ENCODE assay signal across 1 cellular context in the genomic region with DNA sequence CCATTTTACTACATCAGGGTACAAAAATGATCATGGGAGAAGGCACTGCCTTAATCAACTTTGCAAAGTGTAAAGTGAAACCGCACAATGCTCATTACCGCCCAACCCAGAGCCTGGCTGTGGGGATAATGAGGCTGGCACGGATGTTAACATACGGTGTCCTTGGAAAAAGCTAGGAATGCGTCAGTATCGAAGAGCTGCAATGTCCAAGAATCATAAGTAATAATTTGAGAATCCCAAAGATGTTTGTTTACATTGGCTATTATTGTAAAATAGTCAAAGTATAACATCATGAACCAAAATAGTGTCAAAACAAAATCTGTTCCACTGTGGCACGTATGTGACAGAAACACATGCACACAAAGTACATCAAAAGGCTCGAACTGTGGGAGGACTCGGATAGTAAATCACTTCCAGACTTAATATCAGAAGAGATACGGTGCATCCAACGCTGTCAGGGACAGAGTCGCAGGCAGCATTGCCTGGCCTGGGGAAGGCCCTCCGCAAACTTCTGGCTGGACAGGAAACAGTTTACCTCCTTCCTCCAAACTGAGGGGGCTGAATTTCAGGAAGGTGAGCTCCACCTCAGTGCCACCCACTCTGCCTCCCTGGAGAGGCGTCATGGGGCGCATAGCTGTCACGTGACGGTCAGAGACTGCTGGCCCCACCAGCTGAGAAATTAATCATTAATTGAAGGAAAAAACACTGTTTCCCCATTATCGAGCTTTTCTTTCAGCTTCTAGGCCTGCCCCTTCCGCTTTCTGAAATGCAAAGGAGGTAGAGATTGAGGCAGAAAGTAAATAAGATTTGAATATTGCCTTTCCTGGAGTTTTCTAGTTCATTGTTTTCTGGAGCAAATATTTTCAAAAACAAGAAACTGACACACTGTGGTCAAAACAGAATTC.
TF ChIP-seq lines count a peak whose summit lies in the region.

No MANE protein-coding gene starts in this region.

TF ChIP-seq in HepG2, 621 proteins besides CTCF, POLR2A, EP300 and RAD21 (continued from another document and continues in another):
- TF ChIP-seq, protein P1, sequence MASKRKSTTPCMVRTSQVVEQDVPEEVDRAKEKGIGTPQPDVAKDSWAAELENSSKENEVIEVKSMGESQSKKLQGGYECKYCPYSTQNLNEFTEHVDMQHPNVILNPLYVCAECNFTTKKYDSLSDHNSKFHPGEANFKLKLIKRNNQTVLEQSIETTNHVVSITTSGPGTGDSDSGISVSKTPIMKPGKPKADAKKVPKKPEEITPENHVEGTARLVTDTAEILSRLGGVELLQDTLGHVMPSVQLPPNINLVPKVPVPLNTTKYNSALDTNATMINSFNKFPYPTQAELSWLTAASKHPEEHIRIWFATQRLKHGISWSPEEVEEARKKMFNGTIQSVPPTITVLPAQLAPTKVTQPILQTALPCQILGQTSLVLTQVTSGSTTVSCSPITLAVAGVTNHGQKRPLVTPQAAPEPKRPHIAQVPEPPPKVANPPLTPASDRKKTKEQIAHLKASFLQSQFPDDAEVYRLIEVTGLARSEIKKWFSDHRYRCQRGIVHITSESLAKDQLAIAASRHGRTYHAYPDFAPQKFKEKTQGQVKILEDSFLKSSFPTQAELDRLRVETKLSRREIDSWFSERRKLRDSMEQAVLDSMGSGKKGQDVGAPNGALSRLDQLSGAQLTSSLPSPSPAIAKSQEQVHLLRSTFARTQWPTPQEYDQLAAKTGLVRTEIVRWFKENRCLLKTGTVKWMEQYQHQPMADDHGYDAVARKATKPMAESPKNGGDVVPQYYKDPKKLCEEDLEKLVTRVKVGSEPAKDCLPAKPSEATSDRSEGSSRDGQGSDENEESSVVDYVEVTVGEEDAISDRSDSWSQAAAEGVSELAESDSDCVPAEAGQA (IDR thresholded peaks at IDR 0.05; ENCODE audit: low read depth): peak; percentile 77; the same call in 1 of the 2 replicates
- TF ChIP-seq, protein P1 (CRISPR knock-in tag; IDR thresholded peaks at IDR 0.05; ENCODE audit: borderline replicate concordance): no peak
- TF ChIP-seq, protein P2, sequence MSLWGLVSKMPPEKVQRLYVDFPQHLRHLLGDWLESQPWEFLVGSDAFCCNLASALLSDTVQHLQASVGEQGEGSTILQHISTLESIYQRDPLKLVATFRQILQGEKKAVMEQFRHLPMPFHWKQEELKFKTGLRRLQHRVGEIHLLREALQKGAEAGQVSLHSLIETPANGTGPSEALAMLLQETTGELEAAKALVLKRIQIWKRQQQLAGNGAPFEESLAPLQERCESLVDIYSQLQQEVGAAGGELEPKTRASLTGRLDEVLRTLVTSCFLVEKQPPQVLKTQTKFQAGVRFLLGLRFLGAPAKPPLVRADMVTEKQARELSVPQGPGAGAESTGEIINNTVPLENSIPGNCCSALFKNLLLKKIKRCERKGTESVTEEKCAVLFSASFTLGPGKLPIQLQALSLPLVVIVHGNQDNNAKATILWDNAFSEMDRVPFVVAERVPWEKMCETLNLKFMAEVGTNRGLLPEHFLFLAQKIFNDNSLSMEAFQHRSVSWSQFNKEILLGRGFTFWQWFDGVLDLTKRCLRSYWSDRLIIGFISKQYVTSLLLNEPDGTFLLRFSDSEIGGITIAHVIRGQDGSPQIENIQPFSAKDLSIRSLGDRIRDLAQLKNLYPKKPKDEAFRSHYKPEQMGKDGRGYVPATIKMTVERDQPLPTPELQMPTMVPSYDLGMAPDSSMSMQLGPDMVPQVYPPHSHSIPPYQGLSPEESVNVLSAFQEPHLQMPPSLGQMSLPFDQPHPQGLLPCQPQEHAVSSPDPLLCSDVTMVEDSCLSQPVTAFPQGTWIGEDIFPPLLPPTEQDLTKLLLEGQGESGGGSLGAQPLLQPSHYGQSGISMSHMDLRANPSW (CRISPR knock-in tag; IDR thresholded peaks at IDR 0.05; ENCODE audit: borderline replicate concordance): peak; percentile 72; the same call in 1 of the 2 replicates
- TF ChIP-seq ZNF292 (CRISPR knock-in tag; IDR thresholded peaks at IDR 0.05; ENCODE audit: borderline replicate concordance, low read depth) (peak; percentile 84; the same call in 1 of the 2 replicates), SPEN (CRISPR knock-in tag; IDR thresholded peaks at IDR 0.05; ENCODE audit: low read depth) (peak; percentile 66), SMAD3 (CRISPR knock-in tag; IDR thresholded peaks at IDR 0.05) (peak; percentile 78; the same call in 1 of the 2 replicates), BHLHE40 (IDR thresholded peaks at IDR 0.05; ENCODE audit: low read length) (peak; percentile 98), ARNT (IDR thresholded peaks at IDR 0.05) (no peak), SNAPC2 (CRISPR knock-in tag; IDR thresholded peaks at IDR 0.05) (peak; percentile 56), TBX3 (IDR thresholded peaks at IDR 0.05; ENCODE audit: borderline replicate concordance) (peak; percentile 11; the same call in 1 of the 2 replicates), ZC3H4 (CRISPR knock-in tag; IDR thresholded peaks at IDR 0.05; ENCODE audit: borderline replicate concordance) (peak; percentile 95), ELF4 (CRISPR knock-in tag; IDR thresholded peaks at IDR 0.05; ENCODE audit: borderline replicate concordance) (no peak; the same call in 1 of the 2 replicates), EZH2 (conservative IDR thresholded peaks at IDR 0.05; ENCODE audit: low read depth, low read length) (no peak), RBFOX2 (IDR thresholded peaks at IDR 0.05; ENCODE audit: low read depth, low read length) (peak; percentile 78), RELA (CRISPR knock-in tag; IDR thresholded peaks at IDR 0.05) (0 out of 2 replicates have a peak, but pooled peaks have one; percentile 32), RBM22 (optimal IDR thresholded peaks at IDR 0.05; ENCODE audit: low read length) (peak; percentile 91), ZNF383 (CRISPR knock-in tag; IDR thresholded peaks at IDR 0.05; ENCODE audit: borderline replicate concordance) (no peak), HIVEP1 (CRISPR knock-in tag; IDR thresholded peaks at IDR 0.05) (0 out of 2 replicates have a peak, but pooled peaks have one; percentile 66), ZNF317 (CRISPR knock-in tag; IDR thresholded peaks at IDR 0.05) (peak; percentile 30; the same call in 1 of the 2 replicates), JDP2 (CRISPR knock-in tag; IDR thresholded peaks at IDR 0.05; ENCODE audit: borderline replicate concordance) (no peak; the same call in 1 of the 2 replicates), ZNF547 (CRISPR knock-in tag; IDR thresholded peaks at IDR 0.05) (peak; percentile 76), MBD4 (IDR thresholded peaks at IDR 0.05; ENCODE audit: borderline replicate concordance, low read length) (peak; percentile 40; the same call in 1 of the 2 replicates), MAZ (IDR thresholded peaks at IDR 0.05; ENCODE audit: borderline replicate concordance, low read depth, low read length) (no peak), MAZ (CRISPR knock-in tag; IDR thresholded peaks at IDR 0.05; ENCODE audit: low read depth) (peak; percentile 73), CENPT (CRISPR knock-in tag; IDR thresholded peaks at IDR 0.05; ENCODE audit: low read depth) (no peak), ZNF136 (CRISPR knock-in tag; IDR thresholded peaks at IDR 0.05; ENCODE audit: low read depth) (peak; percentile 97; the same call in 1 of the 2 replicates)
- TF ChIP-seq, protein P3, sequence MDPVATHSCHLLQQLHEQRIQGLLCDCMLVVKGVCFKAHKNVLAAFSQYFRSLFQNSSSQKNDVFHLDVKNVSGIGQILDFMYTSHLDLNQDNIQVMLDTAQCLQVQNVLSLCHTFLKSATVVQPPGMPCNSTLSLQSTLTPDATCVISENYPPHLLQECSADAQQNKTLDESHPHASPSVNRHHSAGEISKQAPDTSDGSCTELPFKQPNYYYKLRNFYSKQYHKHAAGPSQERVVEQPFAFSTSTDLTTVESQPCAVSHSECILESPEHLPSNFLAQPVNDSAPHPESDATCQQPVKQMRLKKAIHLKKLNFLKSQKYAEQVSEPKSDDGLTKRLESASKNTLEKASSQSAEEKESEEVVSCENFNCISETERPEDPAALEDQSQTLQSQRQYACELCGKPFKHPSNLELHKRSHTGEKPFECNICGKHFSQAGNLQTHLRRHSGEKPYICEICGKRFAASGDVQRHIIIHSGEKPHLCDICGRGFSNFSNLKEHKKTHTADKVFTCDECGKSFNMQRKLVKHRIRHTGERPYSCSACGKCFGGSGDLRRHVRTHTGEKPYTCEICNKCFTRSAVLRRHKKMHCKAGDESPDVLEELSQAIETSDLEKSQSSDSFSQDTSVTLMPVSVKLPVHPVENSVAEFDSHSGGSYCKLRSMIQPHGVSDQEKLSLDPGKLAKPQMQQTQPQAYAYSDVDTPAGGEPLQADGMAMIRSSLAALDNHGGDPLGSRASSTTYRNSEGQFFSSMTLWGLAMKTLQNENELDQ (CRISPR knock-in tag; IDR thresholded peaks at IDR 0.05; ENCODE audit: borderline replicate concordance): no peak
- TF ChIP-seq, protein P4, sequence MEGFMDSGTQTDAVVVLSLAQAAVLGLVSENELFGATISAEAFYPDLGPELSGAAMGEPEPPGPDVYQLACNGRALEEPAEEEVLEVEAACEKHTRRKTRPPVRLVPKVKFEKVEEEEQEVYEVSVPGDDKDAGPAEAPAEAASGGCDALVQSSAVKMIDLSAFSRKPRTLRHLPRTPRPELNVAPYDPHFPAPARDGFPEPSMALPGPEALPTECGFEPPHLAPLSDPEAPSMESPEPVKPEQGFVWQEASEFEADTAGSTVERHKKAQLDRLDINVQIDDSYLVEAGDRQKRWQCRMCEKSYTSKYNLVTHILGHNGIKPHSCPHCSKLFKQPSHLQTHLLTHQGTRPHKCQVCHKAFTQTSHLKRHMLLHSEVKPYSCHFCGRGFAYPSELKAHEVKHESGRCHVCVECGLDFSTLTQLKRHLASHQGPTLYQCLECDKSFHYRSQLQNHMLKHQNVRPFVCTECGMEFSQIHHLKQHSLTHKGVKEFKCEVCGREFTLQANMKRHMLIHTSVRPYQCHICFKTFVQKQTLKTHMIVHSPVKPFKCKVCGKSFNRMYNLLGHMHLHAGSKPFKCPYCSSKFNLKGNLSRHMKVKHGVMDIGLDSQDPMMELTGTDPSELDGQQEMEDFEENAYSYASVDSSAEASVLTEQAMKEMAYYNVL (CRISPR knock-in tag; IDR thresholded peaks at IDR 0.05; ENCODE audit: borderline replicate concordance): peak; percentile 41; the same call in 1 of the 2 replicates
- TF ChIP-seq, protein P5, sequence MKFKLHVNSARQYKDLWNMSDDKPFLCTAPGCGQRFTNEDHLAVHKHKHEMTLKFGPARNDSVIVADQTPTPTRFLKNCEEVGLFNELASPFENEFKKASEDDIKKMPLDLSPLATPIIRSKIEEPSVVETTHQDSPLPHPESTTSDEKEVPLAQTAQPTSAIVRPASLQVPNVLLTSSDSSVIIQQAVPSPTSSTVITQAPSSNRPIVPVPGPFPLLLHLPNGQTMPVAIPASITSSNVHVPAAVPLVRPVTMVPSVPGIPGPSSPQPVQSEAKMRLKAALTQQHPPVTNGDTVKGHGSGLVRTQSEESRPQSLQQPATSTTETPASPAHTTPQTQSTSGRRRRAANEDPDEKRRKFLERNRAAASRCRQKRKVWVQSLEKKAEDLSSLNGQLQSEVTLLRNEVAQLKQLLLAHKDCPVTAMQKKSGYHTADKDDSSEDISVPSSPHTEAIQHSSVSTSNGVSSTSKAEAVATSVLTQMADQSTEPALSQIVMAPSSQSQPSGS (CRISPR knock-in tag; IDR thresholded peaks at IDR 0.05): peak; percentile 79
- TF ChIP-seq, protein P6, sequence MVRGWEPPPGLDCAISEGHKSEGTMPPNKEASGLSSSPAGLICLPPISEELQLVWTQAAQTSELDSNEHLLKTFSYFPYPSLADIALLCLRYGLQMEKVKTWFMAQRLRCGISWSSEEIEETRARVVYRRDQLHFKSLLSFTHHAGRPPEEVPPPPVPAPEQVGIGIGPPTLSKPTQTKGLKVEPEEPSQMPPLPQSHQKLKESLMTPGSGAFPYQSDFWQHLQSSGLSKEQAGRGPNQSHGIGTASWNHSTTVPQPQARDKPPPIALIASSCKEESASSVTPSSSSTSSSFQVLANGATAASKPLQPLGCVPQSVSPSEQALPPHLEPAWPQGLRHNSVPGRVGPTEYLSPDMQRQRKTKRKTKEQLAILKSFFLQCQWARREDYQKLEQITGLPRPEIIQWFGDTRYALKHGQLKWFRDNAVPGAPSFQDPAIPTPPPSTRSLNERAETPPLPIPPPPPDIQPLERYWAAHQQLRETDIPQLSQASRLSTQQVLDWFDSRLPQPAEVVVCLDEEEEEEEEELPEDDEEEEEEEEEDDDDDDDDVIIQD (CRISPR knock-in tag; IDR thresholded peaks at IDR 0.05; ENCODE audit: low read depth): peak; percentile 57; the same call in 1 of the 2 replicates
- TF ChIP-seq, protein P7, sequence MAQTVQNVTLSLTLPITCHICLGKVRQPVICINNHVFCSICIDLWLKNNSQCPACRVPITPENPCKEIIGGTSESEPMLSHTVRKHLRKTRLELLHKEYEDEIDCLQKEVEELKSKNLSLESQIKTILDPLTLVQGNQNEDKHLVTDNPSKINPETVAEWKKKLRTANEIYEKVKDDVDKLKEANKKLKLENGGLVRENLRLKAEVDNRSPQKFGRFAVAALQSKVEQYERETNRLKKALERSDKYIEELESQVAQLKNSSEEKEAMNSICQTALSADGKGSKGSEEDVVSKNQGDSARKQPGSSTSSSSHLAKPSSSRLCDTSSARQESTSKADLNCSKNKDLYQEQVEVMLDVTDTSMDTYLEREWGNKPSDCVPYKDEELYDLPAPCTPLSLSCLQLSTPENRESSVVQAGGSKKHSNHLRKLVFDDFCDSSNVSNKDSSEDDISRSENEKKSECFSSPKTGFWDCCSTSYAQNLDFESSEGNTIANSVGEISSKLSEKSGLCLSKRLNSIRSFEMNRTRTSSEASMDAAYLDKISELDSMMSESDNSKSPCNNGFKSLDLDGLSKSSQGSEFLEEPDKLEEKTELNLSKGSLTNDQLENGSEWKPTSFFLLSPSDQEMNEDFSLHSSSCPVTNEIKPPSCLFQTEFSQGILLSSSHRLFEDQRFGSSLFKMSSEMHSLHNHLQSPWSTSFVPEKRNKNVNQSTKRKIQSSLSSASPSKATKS (CRISPR knock-in tag; IDR thresholded peaks at IDR 0.05): 0 out of 2 replicates have a peak, but pooled peaks have one; percentile 36
- TF ChIP-seq, protein P8, sequence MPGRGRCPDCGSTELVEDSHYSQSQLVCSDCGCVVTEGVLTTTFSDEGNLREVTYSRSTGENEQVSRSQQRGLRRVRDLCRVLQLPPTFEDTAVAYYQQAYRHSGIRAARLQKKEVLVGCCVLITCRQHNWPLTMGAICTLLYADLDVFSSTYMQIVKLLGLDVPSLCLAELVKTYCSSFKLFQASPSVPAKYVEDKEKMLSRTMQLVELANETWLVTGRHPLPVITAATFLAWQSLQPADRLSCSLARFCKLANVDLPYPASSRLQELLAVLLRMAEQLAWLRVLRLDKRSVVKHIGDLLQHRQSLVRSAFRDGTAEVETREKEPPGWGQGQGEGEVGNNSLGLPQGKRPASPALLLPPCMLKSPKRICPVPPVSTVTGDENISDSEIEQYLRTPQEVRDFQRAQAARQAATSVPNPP (CRISPR knock-in tag; IDR thresholded peaks at IDR 0.05): no peak
